ENCODE assay signal across 8 cellular contexts in the genomic region with DNA sequence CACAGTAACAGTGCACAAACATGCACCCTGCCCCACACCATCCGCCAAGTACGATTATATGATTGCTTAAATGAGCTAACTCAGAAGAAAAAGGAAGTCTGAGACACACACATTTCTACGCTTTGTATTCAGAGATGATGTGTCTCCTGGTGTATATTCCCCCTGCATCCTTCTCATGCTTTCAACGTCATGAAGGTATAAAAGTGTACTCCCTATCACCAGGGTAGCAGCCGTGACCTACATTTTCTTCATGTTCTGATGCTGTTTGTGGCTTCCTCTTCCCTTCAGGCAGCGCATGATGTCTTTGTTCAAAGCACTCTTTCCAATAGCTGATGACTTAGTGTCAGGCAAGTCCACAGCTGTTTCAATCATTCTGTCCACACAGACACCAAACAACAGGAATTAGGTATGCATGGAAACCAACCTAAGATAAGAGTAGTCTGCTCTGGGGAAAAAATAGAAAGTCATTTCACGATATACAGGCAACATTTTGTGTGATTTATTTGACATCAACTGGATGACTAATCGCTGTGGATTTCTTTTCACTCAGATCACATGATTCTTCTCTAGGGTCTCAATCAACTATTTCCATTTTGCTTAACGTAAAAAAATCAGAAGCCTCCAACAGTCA.
DNase-seq lines count a peak whose midpoint lies in the region; ATAC-seq, FAIRE-seq and TF ChIP-seq lines count a peak whose summit lies in the region.
"Had no signal": no experiment of that assay in that cellular context is flagged by ENCODE, and none has a peak within 500 bp of the region (broad histone marks: within the 10 kb centered on the region; RNA-seq: fewer than 3 reads in every experiment).

No MANE protein-coding gene starts in this region.

- H3K4me1 ChIP-seq in endothelial cell of umbilical vein (ENCODE audit: control insufficient read depth, extremely low read depth, insufficient read depth, low read length) (peaks cover 24% of the 10 kb centered on the region), GM23248 (ENCODE audit: insufficient read depth) (peaks cover 8% of the 10 kb centered on the region; the same call in 1 of the 2 replicates)

- dilution Hi-C loops in endothelial cell of umbilical vein (cut with MboI; ENCODE audit: extremely low pct_ligation_motif_present, low sequenced_read_pairs): no loop called here

- no peak for TF ChIP-seq CTCF in endothelial cell of umbilical vein (IDR thresholded peaks at IDR 0.05; ENCODE audit: extremely low read depth in 1 of 2, insufficient read depth in 1 of 2, low read depth in 1 of 2, low read length in 2 of 2)

- H3K27ac Mint-ChIP-seq in activated CD4-positive, alpha-beta T cell treated with anti-CD3 and anti-CD28 coated beads, Interleukin-2, amount 10 ng/mL, durations not matched to agents 24 days and 14 days: peak overlapping the region; percentile 93

- peaks cover 7% of the 10 kb centered on the region for H3K36me3 Mint-ChIP-seq in activated CD4-positive, alpha-beta T cell treated with anti-CD3 and anti-CD28 coated beads, Interleukin-2, amount 10 ng/mL, durations not matched to agents 24 days and 14 days (ENCODE audit: low read depth)

- H3F3A ChIP-seq in GM23248 (ENCODE audit: insufficient read depth): no peaks in the 10 kb centered on the region

- no peaks in the 10 kb centered on the region for H3K27me3 Mint-ChIP-seq in activated CD4-positive, alpha-beta T cell treated with anti-CD3 and anti-CD28 coated beads, Interleukin-2, amount 10 ng/mL, durations not matched to agents 24 days and 14 days

- BruUV-seq in endothelial cell of umbilical vein (replicated peaks; lab: Mats Ljungman, UMichigan): TSS peak; percentile 75

- TF ChIP-seq POLR2A in endothelial cell of umbilical vein (IDR thresholded peaks at IDR 0.05; ENCODE audit: low read depth, low read length): peak; percentile 13

- peaks cover 51% of the 10 kb centered on the region for H3K4me1 Mint-ChIP-seq in activated CD4-positive, alpha-beta T cell treated with anti-CD3 and anti-CD28 coated beads, Interleukin-2, amount 10 ng/mL, durations not matched to agents 24 days and 14 days

- H3K4me3 ChIP-seq in endothelial cell of umbilical vein (replicated peaks in 1 of 3; ENCODE audit: insufficient read depth in 1 of 3, low read depth in 1 of 3, low read length in 3 of 3) (peak overlapping the region in 1 of 3 experiments; percentile 24), GM23248 (no peak overlapping the region)

- no peaks in the 10 kb centered on the region for H3K9me1 ChIP-seq in endothelial cell of umbilical vein (replicated peaks; ENCODE audit: control insufficient read depth, extremely low read depth, insufficient read depth, low read length)

- H3K9me3 Mint-ChIP-seq in activated CD4-positive, alpha-beta T cell treated with anti-CD3 and anti-CD28 coated beads, Interleukin-2, amount 10 ng/mL, durations not matched to agents 24 days and 14 days: peaks cover 5% of the 10 kb centered on the region

- H3K4me2 ChIP-seq in endothelial cell of umbilical vein (ENCODE audit: insufficient read depth, low read length) (peak overlapping the region; percentile 72), GM23248 (ENCODE audit: unreplicated experiment) (no peak overlapping the region)

- 69 to 74% methylated on average over 9 of the region's 9 CpGs for WGBS in GM23248 (ENCODE audit: low coverage in 1 of 2, low lambda C conversion rate in 2 of 2, missing lambda C conversion rate in 2 of 2), 2 experiments

- ATAC-seq in sciatic nerve (peak; percentile 56), GM19395 (IDR thresholded peaks at IDR 0.05; ENCODE audit: unreplicated experiment) (no peak)

- H3K9ac ChIP-seq in endothelial cell of umbilical vein (replicated peaks; ENCODE audit: extremely low read depth, insufficient read depth, low read length) (peak overlapping the region; percentile 49), GM23248 (no peak overlapping the region)

- peaks cover 4% of the 10 kb centered on the region for H3K9me3 ChIP-seq in KOPT-K1 (ENCODE audit: insufficient read depth, low read length, poor library complexity, severe bottlenecking)
- H3K9me3 ChIP-seq in endothelial cell of umbilical vein (replicated peaks; ENCODE audit: control insufficient read depth, insufficient read depth, low read length): no peaks in the 10 kb centered on the region
- H3K9me3 ChIP-seq in GM23248 (ENCODE audit: low read depth): no peaks in the 10 kb centered on the region

- no peaks in the 10 kb centered on the region for H4K20me1 ChIP-seq in endothelial cell of umbilical vein (replicated peaks; ENCODE audit: control insufficient read depth, extremely low read depth, insufficient read depth, low read length)
- H4K20me1 ChIP-seq in GM23248 (ENCODE audit: insufficient read depth): no peaks in the 10 kb centered on the region

- H3K36me3 ChIP-seq in KOPT-K1 (ENCODE audit: insufficient read depth, low read length): no peaks in the 10 kb centered on the region
- no peaks in the 10 kb centered on the region for H3K36me3 ChIP-seq in endothelial cell of umbilical vein (ENCODE audit: control insufficient read depth in 2 of 2, extremely low read depth in 1 of 2, insufficient read depth in 2 of 2, low read length in 2 of 2)
- H3K36me3 ChIP-seq in GM23248 (ENCODE audit: low read depth): no peaks in the 10 kb centered on the region

- no peaks in the 10 kb centered on the region for H3K79me2 ChIP-seq in endothelial cell of umbilical vein (ENCODE audit: control insufficient read depth, insufficient read depth, low read length)
- no peaks in the 10 kb centered on the region for H3K79me2 ChIP-seq in GM23248 (ENCODE audit: insufficient read depth)

- CTCF ChIA-PET in endothelial cell of umbilical vein (lab: Charles Lee): interaction anchor here (1.0 to 2.6 kb wide), 8 partner anchors 11 to 461 kb away, joined by 3 to 11 read pairs (median 4); no protein-coding TSS in a partner anchor

- peak; percentile 93 for DNase-seq in activated CD4-positive, alpha-beta T cell treated with anti-CD3 and anti-CD28 coated beads, Interleukin-2, amount 10 ng/mL, durations not matched to agents 24 days and 14 days
- peak; percentile 97 for DNase-seq in endothelial cell of umbilical vein (ENCODE audit: low read depth, low spot score)
- no peak for DNase-seq in sciatic nerve (ENCODE audit: low spot score)
- DNase-seq in HT-29 (ENCODE audit: low spot score): no peak
- DNase-seq in GM23248: no peak

- H3K27me3 ChIP-seq in endothelial cell of umbilical vein (ENCODE audit: control insufficient read depth in 2 of 2, insufficient read depth in 2 of 2, low read length in 2 of 2) (no peaks in the 10 kb centered on the region), GM23248 (replicated peaks; ENCODE audit: insufficient read depth) (no peaks in the 10 kb centered on the region)

- peak overlapping the region; percentile 69 for H3K27ac ChIP-seq in KOPT-K1 (ENCODE audit: low read depth, low read length, poor library complexity, severe bottlenecking)
- H3K27ac ChIP-seq in endothelial cell of umbilical vein (ENCODE audit: insufficient read depth, low read depth, low read length): peak overlapping the region; percentile 81
- H3K27ac ChIP-seq in GM23248: no peak overlapping the region

- no peaks in the 10 kb centered on the region for H3K9me2 ChIP-seq in GM23248 (ENCODE audit: insufficient read depth)

- intact Hi-C loops in activated CD4-positive, alpha-beta T cell treated with anti-CD3 and anti-CD28 coated beads, Interleukin-2, amount 10 ng/mL, durations not matched to agents 24 days and 14 days (cut with micrococcal nuclease): loop anchor here (1.0 to 2.0 kb wide), 12 partner anchors 19 to 461 kb away; partner anchors contain the start of gene PTGER4
- intact Hi-C loops in endothelial cell of umbilical vein (cut with micrococcal nuclease): loop anchor here (1.0 to 10.0 kb wide), 9 partner anchors 20 to 696 kb away; partner anchors contain the start of gene PTGER4
- intact Hi-C loops in sciatic nerve (cut with DNase I): no loop called here

- POLR2A ChIA-PET in endothelial cell of umbilical vein (lab: Charles Lee): interaction anchor here (0.8 to 1.6 kb wide), 2 partner anchors 18 to 269 kb away, joined by 3 read pairs; partner anchors contain the start of gene PTGER4

- peak overlapping the region; percentile 79 for H3K4me3 Mint-ChIP-seq in activated CD4-positive, alpha-beta T cell treated with anti-CD3 and anti-CD28 coated beads, Interleukin-2, amount 10 ng/mL, durations not matched to agents 24 days and 14 days

- peak; percentile 95 for FAIRE-seq in endothelial cell of umbilical vein (lab: Jason Lieb, UNC)
- FAIRE-seq: TTC549 had no signal

- H2AFZ ChIP-seq in endothelial cell of umbilical vein (ENCODE audit: low read depth, low read length) (peak overlapping the region; percentile 80), GM23248 (no peak overlapping the region)

- in situ Hi-C loops in GM23248 (cut with MboI): no loop called here

TF ChIP-seq in endothelial cell of umbilical vein, 7 proteins besides CTCF, POLR2A, EP300 and RAD21:
- TF ChIP-seq, protein P1, sequence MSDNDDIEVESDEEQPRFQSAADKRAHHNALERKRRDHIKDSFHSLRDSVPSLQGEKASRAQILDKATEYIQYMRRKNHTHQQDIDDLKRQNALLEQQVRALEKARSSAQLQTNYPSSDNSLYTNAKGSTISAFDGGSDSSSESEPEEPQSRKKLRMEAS (IDR thresholded peaks at IDR 0.05; ENCODE audit: insufficient read depth, insufficient read length): no peak
- TF ChIP-seq MYC (IDR thresholded peaks at IDR 0.05; ENCODE audit: low read depth, low read length) (no peak), FOS (IDR thresholded peaks at IDR 0.05; ENCODE audit: borderline replicate concordance, insufficient read depth, low read length) (peak; percentile 68), JUN (IDR thresholded peaks at IDR 0.05; ENCODE audit: borderline replicate concordance, insufficient read depth, insufficient read length, low read depth) (peak; percentile 53), GATA2 (IDR thresholded peaks at IDR 0.05; ENCODE audit: insufficient read depth, insufficient read length, low read depth, low read length) (peak; percentile 35), POLR2AphosphoS5 (IDR thresholded peaks at IDR 0.05; ENCODE audit: insufficient read depth, low read depth, low read length) (peak; percentile 42), EZH2 (IDR thresholded peaks at IDR 0.05; ENCODE audit: borderline replicate concordance, low read depth, low read length, severe bottlenecking) (no peak)

Comparison
In these comparisons a context has a peak if more than half of its experiments do, and no peak if none do; other contexts are left out.
1. DNase-seq: peak in activated CD4-positive, alpha-beta T cell treated with anti-CD3 and anti-CD28 coated beads, Interleukin-2, amount 10 ng/mL, durations not matched to agents 24 days and 14 days (single experiment) and endothelial cell of umbilical vein (single experiment); none in sciatic nerve (single experiment), HT-29 (single experiment) and GM23248 (single experiment).